In the genomic region with DNA sequence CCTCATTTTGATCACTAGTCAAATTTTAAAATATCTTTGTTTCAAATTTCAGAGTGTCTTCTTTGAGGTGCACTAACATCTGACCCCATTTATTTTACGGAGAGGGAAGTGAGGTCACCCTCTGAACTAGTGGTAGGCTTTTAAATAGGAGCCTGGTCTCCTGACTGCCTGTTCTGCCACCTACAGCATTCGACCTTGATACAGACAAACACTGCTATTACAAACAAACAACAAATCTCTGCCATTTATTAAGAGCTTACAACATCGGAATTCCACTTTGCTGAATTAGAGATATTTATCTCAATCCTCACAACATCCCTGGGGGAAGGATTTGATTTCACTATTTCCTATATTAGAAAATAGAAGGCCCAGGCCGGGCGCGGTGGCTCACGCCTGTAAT, we compare ENCODE assay signal across 2 cellular contexts.
TF ChIP-seq lines count a peak whose summit lies in the region.

No MANE protein-coding gene starts in this region.

TF ChIP-seq in liver, 16 proteins besides CTCF, POLR2A, EP300 and RAD21 (continued from another document):
- TF ChIP-seq, protein P1, sequence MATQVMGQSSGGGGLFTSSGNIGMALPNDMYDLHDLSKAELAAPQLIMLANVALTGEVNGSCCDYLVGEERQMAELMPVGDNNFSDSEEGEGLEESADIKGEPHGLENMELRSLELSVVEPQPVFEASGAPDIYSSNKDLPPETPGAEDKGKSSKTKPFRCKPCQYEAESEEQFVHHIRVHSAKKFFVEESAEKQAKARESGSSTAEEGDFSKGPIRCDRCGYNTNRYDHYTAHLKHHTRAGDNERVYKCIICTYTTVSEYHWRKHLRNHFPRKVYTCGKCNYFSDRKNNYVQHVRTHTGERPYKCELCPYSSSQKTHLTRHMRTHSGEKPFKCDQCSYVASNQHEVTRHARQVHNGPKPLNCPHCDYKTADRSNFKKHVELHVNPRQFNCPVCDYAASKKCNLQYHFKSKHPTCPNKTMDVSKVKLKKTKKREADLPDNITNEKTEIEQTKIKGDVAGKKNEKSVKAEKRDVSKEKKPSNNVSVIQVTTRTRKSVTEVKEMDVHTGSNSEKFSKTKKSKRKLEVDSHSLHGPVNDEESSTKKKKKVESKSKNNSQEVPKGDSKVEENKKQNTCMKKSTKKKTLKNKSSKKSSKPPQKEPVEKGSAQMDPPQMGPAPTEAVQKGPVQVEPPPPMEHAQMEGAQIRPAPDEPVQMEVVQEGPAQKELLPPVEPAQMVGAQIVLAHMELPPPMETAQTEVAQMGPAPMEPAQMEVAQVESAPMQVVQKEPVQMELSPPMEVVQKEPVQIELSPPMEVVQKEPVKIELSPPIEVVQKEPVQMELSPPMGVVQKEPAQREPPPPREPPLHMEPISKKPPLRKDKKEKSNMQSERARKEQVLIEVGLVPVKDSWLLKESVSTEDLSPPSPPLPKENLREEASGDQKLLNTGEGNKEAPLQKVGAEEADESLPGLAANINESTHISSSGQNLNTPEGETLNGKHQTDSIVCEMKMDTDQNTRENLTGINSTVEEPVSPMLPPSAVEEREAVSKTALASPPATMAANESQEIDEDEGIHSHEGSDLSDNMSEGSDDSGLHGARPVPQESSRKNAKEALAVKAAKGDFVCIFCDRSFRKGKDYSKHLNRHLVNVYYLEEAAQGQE (IDR thresholded peaks at IDR 0.05) = no peak
- TF ChIP-seq SP1 (IDR thresholded peaks at IDR 0.05) (no peak), RXRA (IDR thresholded peaks at IDR 0.05) (peak in 1 of 2 donors; percentile 38), FOXA1 (IDR thresholded peaks at IDR 0.05) (no peak), JUND (IDR thresholded peaks at IDR 0.05) (no peak), NR2F2 (IDR thresholded peaks at IDR 0.05) (no peak), EGR1 (IDR thresholded peaks at IDR 0.05; ENCODE audit: low read depth in 2 of 2) (no peak)

TF ChIP-seq in HepG2, 621 proteins besides CTCF, POLR2A, EP300 and RAD21 (continued from another document):
- TF ChIP-seq, protein P2, sequence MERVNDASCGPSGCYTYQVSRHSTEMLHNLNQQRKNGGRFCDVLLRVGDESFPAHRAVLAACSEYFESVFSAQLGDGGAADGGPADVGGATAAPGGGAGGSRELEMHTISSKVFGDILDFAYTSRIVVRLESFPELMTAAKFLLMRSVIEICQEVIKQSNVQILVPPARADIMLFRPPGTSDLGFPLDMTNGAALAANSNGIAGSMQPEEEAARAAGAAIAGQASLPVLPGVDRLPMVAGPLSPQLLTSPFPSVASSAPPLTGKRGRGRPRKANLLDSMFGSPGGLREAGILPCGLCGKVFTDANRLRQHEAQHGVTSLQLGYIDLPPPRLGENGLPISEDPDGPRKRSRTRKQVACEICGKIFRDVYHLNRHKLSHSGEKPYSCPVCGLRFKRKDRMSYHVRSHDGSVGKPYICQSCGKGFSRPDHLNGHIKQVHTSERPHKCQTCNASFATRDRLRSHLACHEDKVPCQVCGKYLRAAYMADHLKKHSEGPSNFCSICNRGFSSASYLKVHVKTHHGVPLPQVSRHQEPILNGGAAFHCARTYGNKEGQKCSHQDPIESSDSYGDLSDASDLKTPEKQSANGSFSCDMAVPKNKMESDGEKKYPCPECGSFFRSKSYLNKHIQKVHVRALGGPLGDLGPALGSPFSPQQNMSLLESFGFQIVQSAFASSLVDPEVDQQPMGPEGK (CRISPR knock-in tag; IDR thresholded peaks at IDR 0.05) = no peak
- no peak for TF ChIP-seq MATR3 (CRISPR knock-in tag; IDR thresholded peaks at IDR 0.05)
- TF ChIP-seq, protein P3, sequence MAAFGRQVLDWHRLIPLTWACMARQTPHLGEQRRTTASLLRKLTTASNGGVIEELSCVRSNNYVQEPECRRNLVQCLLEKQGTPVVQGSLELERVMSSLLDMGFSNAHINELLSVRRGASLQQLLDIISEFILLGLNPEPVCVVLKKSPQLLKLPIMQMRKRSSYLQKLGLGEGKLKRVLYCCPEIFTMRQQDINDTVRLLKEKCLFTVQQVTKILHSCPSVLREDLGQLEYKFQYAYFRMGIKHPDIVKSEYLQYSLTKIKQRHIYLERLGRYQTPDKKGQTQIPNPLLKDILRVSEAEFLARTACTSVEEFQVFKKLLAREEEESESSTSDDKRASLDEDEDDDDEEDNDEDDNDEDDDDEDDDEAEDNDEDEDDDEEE (CRISPR knock-in tag; IDR thresholded peaks at IDR 0.05) = no peak
- TF ChIP-seq, protein P4, sequence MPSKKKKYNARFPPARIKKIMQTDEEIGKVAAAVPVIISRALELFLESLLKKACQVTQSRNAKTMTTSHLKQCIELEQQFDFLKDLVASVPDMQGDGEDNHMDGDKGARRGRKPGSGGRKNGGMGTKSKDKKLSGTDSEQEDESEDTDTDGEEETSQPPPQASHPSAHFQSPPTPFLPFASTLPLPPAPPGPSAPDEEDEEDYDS (CRISPR knock-in tag; IDR thresholded peaks at IDR 0.05) = no peak
